ENCODE assay signal across 27 cellular contexts in genomic region chr1:182658055-182658454, GRCh38. TPM values are rescaled to one million over a fixed set of nuclear protein-coding genes. Genes with fewer than 3 reads are reported as not detected.
"Had no signal": no experiment of that assay in that cellular context is flagged by ENCODE, and none has a peak within 500 bp of the region (broad histone marks: within the 10 kb centered on the region; RNA-seq: fewer than 3 reads in every experiment).

No MANE protein-coding gene starts in this region.

- ATAC-seq: activated CD4-positive, alpha-beta T cell treated with anti-CD3 and anti-CD28 coated beads for 36 hours; activated CD8-positive, alpha-beta memory T cell treated with anti-CD3 and anti-CD28 coated beads, Interleukin-2, amount 10 ng/mL, durations not matched to agents 7 days and 5 days; activated CD8-positive, alpha-beta T cell treated with anti-CD3 and anti-CD28 coated beads, Interleukin-2, amount 10 ng/mL, durations not matched to agents 7 days and 5 days; activated naive CD4-positive, alpha-beta T cell treated with anti-CD3 and anti-CD28 coated beads, Interleukin-2, amount 50 U/mL, for 72 hours; gastroesophageal sphincter; left colon; naive thymus-derived CD8-positive, alpha-beta T cell; right lobe of liver; stimulated activated naive CD8-positive, alpha-beta T cell treated with anti-CD3 and anti-CD28 coated beads, Interleukin-15, Interleukin-2, amounts not matched to agents 100 U/mL and 50 U/mL, for 24 hours; T-cell had no signal

- H3K4me1 Mint-ChIP-seq: activated B cell treated with CpG ODN at 0.5 μM for 24 hours; activated CD4-positive, alpha-beta T cell treated with anti-CD3 and anti-CD28 coated beads for 36 hours; activated CD8-positive, alpha-beta memory T cell treated with anti-CD3 and anti-CD28 coated beads, Interleukin-2, amount 10 ng/mL, durations not matched to agents 7 days and 5 days; mesothelial cell of epicardium; naive thymus-derived CD8-positive, alpha-beta T cell had no signal

- H3K4me3 ChIP-seq: gastroesophageal sphincter, hepatocyte, neural progenitor cell, right lobe of liver, thoracic aorta had no signal

- H3K4me1 ChIP-seq: gastroesophageal sphincter, parathyroid adenoma, right lobe of liver had no signal

- H3K9me3 Mint-ChIP-seq: activated B cell treated with CpG ODN at 0.5 μM for 24 hours; activated naive CD4-positive, alpha-beta T cell treated with anti-CD3 and anti-CD28 coated beads, Interleukin-2, amount 50 U/mL, for 72 hours; activated T-helper 2 cell treated with anti-CD3 and anti-CD28 coated beads, Interferon-gamma antibody, Interleukin-2, Interleukin-4, amounts not matched to agents 10 μg/mL and 5 μg/mL and 100 μg/mL, durations not matched to agents 14 hours and 24 hours and 36 hours; mesothelial cell of epicardium; naive thymus-derived CD8-positive, alpha-beta T cell; neural progenitor cell; T-cell; T-helper 2 cell treated with Interferon-gamma antibody and Interleukin-4, amounts not matched to agents 5 μg/mL and 100 μg/mL, for 36 hours had no signal

- H3K27ac Mint-ChIP-seq: activated B cell treated with CpG ODN at 0.5 μM for 24 hours; activated CD4-positive, alpha-beta T cell treated with anti-CD3 and anti-CD28 coated beads for 36 hours; activated CD8-positive, alpha-beta memory T cell treated with anti-CD3 and anti-CD28 coated beads, Interleukin-2, amount 10 ng/mL, durations not matched to agents 7 days and 5 days; activated CD8-positive, alpha-beta T cell treated with anti-CD3 and anti-CD28 coated beads, Interleukin-2, amount 10 ng/mL, durations not matched to agents 7 days and 5 days; activated naive CD4-positive, alpha-beta T cell treated with anti-CD3 and anti-CD28 coated beads, Interleukin-2, amount 50 U/mL, for 72 hours; activated T-helper 2 cell treated with anti-CD3 and anti-CD28 coated beads, Interferon-gamma antibody, Interleukin-2, Interleukin-4, amounts not matched to agents 10 μg/mL and 5 μg/mL and 100 μg/mL, durations not matched to agents 14 hours and 24 hours and 36 hours; mesothelial cell of epicardium; naive thymus-derived CD8-positive, alpha-beta T cell; neural progenitor cell; T-cell; T-helper 2 cell treated with Interferon-gamma antibody and Interleukin-4, amounts not matched to agents 5 μg/mL and 100 μg/mL, for 36 hours had no signal

- H3K36me3 ChIP-seq: gastroesophageal sphincter, neural progenitor cell, right lobe of liver, thoracic aorta had no signal

- H3K4me3 Mint-ChIP-seq: activated B cell treated with CpG ODN at 0.5 μM for 24 hours; activated CD4-positive, alpha-beta T cell treated with anti-CD3 and anti-CD28 coated beads for 36 hours; activated CD8-positive, alpha-beta memory T cell treated with anti-CD3 and anti-CD28 coated beads, Interleukin-2, amount 10 ng/mL, durations not matched to agents 7 days and 5 days; activated CD8-positive, alpha-beta T cell treated with anti-CD3 and anti-CD28 coated beads, Interleukin-2, amount 10 ng/mL, durations not matched to agents 7 days and 5 days; mesothelial cell of epicardium; naive thymus-derived CD8-positive, alpha-beta T cell; neural progenitor cell; T-cell; T-helper 2 cell treated with Interferon-gamma antibody and Interleukin-4, amounts not matched to agents 5 μg/mL and 100 μg/mL, for 36 hours had no signal

- H3K36me3 Mint-ChIP-seq: activated CD8-positive, alpha-beta memory T cell treated with anti-CD3 and anti-CD28 coated beads, Interleukin-2, amount 10 ng/mL, durations not matched to agents 7 days and 5 days; activated naive CD4-positive, alpha-beta T cell treated with anti-CD3 and anti-CD28 coated beads, Interleukin-2, amount 50 U/mL, for 72 hours; mesothelial cell of epicardium; naive thymus-derived CD8-positive, alpha-beta T cell; neural progenitor cell; T-cell had no signal

- H3K27ac ChIP-seq: gastroesophageal sphincter, hepatocyte, neural progenitor cell, parathyroid adenoma, right lobe of liver, thoracic aorta had no signal

- H3K9me3 ChIP-seq: gastroesophageal sphincter, right lobe of liver, thoracic aorta had no signal

- DNase-seq: activated B cell treated with CpG ODN at 0.5 μM for 24 hours; activated CD4-positive, alpha-beta T cell treated with anti-CD3 and anti-CD28 coated beads for 36 hours; activated CD8-positive, alpha-beta memory T cell treated with anti-CD3 and anti-CD28 coated beads, Interleukin-2, amount 10 ng/mL, durations not matched to agents 7 days and 5 days; activated CD8-positive, alpha-beta T cell treated with anti-CD3 and anti-CD28 coated beads, Interleukin-2, amount 10 ng/mL, durations not matched to agents 7 days and 5 days; activated T-cell treated with anti-CD3 and anti-CD28 coated beads, Interleukin-2, amount 50 U/mL, for 48 hours; kidney; left colon; naive thymus-derived CD8-positive, alpha-beta T cell; occipital lobe; right lobe of liver; stimulated activated CD4-positive, alpha-beta T cell treated with anti-CD3 and anti-CD28 coated beads, Interleukin-2, amount 100 ng/mL, for 48 hours; stimulated activated naive CD8-positive, alpha-beta T cell treated with anti-CD3 and anti-CD28 coated beads, Interleukin-15, Interleukin-2, amounts not matched to agents 100 U/mL and 50 U/mL, for 24 hours; T-cell; trophoblast cell had no signal

- H3K27me3 ChIP-seq: gastroesophageal sphincter, hepatocyte, neural progenitor cell, right lobe of liver had no signal

RNA-seq across cellular contexts. Expression of gene RGS8, which starts 26.3 kb away (rescaled TPM):
- total RNA-seq: activated B cell treated with CpG ODN at 0.5 μM for 24 hours; activated CD4-positive, alpha-beta T cell treated with anti-CD3 and anti-CD28 coated beads for 36 hours; activated CD8-positive, alpha-beta memory T cell treated with anti-CD3 and anti-CD28 coated beads, Interleukin-2, amount 10 ng/mL, durations not matched to agents 7 days and 5 days; activated CD8-positive, alpha-beta T cell treated with anti-CD3 and anti-CD28 coated beads, Interleukin-2, amount 10 ng/mL, durations not matched to agents 7 days and 5 days; activated naive CD4-positive, alpha-beta T cell treated with anti-CD3 and anti-CD28 coated beads, Interleukin-2, amount 50 U/mL, for 72 hours; activated T-helper 2 cell treated with anti-CD3 and anti-CD28 coated beads, Interferon-gamma antibody, Interleukin-2, Interleukin-4, amounts not matched to agents 10 μg/mL and 5 μg/mL and 100 μg/mL, durations not matched to agents 14 hours and 24 hours and 36 hours; endothelial cell of umbilical vein; fibroblast of lung; fibroblast of villous mesenchyme; gastroesophageal sphincter; hepatocyte; kidney; left colon; mesothelial cell of epicardium; naive thymus-derived CD8-positive, alpha-beta T cell; right lobe of liver; skeletal muscle tissue; T-cell; thoracic aorta had no signal

RNA-seq across cellular contexts. Expression of gene RGS16, which starts 53.9 kb away (rescaled TPM):
- total RNA-seq: endothelial cell of umbilical vein had no signal
